Comparison of ENCODE assay signal across 20 cellular contexts in genomic region chr10:62903828-62904227, GRCh38.
A peak's percentile ranks its signal among the peaks of the same experiment; 100 is the strongest.
DNase-seq lines count a peak whose midpoint lies in the region; ATAC-seq, FAIRE-seq and TF ChIP-seq lines count a peak whose summit lies in the region.
"Had no signal": no experiment of that assay in that cellular context is flagged by ENCODE, and none has a peak within 500 bp of the region (broad histone marks: within the 10 kb centered on the region; RNA-seq: fewer than 3 reads in every experiment).

No MANE protein-coding gene starts in this region.

- H3K27me3 ChIP-seq in K562 (ENCODE audit: control insufficient read depth in 2 of 2, insufficient read depth in 2 of 2, low read length in 2 of 2) (no peaks in the 10 kb centered on the region), left ventricle myocardium inferior (ENCODE audit: low read depth) (peaks cover 61% of the 10 kb centered on the region), body of pancreas (no peaks in the 10 kb centered on the region)
- H3K27me3 ChIP-seq: ascending aorta, pancreas had no signal

- H3K27ac ChIP-seq in K562 (ENCODE audit: extremely low read depth, low read depth, low read length), result no peak overlapping the region
- H3K27ac ChIP-seq in left ventricle myocardium inferior (replicated peaks), result peak overlapping the region; percentile 59
- no peak overlapping the region for H3K27ac ChIP-seq in body of pancreas
- H3K27ac ChIP-seq: ascending aorta, pancreas had no signal

- H3K9me1 ChIP-seq in K562 (ENCODE audit: control insufficient read depth, insufficient read depth, low read length), result no peaks in the 10 kb centered on the region

- H3K9me3 ChIP-seq in K562 (replicated peaks; ENCODE audit: control insufficient read depth, insufficient read depth, low read depth, low read length), result no peaks in the 10 kb centered on the region
- peaks cover 3% of the 10 kb centered on the region for H3K9me3 ChIP-seq in left ventricle myocardium inferior (replicated peaks)
- H3K9me3 ChIP-seq in body of pancreas, result no peaks in the 10 kb centered on the region
- H3K9me3 ChIP-seq: ascending aorta, pancreas had no signal

- no peak for FAIRE-seq in K562 (lab: Jason Lieb, UNC)
- FAIRE-seq: endothelial cell of umbilical vein, GM19239, HTR-8/SVneo, pancreas had no signal

- TF ChIP-seq POLR2A in K562 (conservative IDR thresholded peaks at IDR 0.05), result no peak
- TF ChIP-seq POLR2A in body of pancreas (IDR thresholded peaks at IDR 0.05), result no peak

- in situ Hi-C loops in K562 (cut with MboI), result no loop called here

- 0% methylated on average over 1 of the region's 1 CpG for WGBS in K562 (ENCODE audit: insufficient coverage, low coverage, missing lambda C conversion rate)
- WGBS in body of pancreas, 2 donors, result 41 to 42% methylated on average over 1 of the region's 1 CpG

- no peak for TF ChIP-seq CTCF in AG10803 (conservative IDR thresholded peaks at IDR 0.05; ENCODE audit: low read length)
- TF ChIP-seq CTCF in K562 (IDR thresholded peaks at IDR 0.05 in 2 of 3, conservative IDR thresholded peaks at IDR 0.05 in 1 of 3; ENCODE audit: insufficient read depth in 2 of 3, low read depth in 1 of 3, low read length in 3 of 3), result no peak
- no peak for TF ChIP-seq CTCF in left ventricle myocardium inferior (IDR thresholded peaks at IDR 0.05; ENCODE audit: borderline replicate concordance)
- no peak for TF ChIP-seq CTCF in body of pancreas (IDR thresholded peaks at IDR 0.05)

- 0 out of 5 replicates have a peak, but pooled peaks cover 0 to 4% of the 10 kb centered on the region in 2 experiments for H3K4me1 ChIP-seq in K562 (replicated peaks in 1 of 2; ENCODE audit: control insufficient read depth in 2 of 2, insufficient read depth in 2 of 2, low read length in 2 of 2)
- no peaks in the 10 kb centered on the region for H3K4me1 ChIP-seq in left ventricle myocardium inferior
- no peaks in the 10 kb centered on the region for H3K4me1 ChIP-seq in body of pancreas
- H3K4me1 ChIP-seq: ascending aorta, pancreas had no signal

- CTCF ChIA-PET in K562 (lab: Yijun Ruan, JAX; ENCODE audit: low intra/inter-chr PET ratio), result no interaction called here

- DNase-seq in AG10803 (ENCODE audit: low read depth) (peak; percentile 32), HPDE6-E6E7 (ENCODE audit: extremely low spot score) (peak; percentile 19), K562 (ENCODE audit: extremely low read depth in 1 of 4, low spot score in 3 of 4) (peak in 1 of 4 experiments; percentile 4), left ventricle myocardium inferior (no peak), KG1 (lab: John Stamatoyannopoulos, UW) (no peak), body of pancreas (no peak)
- DNase-seq: activated CD4-positive, alpha-beta T cell treated with anti-CD3 and anti-CD28 coated beads, Interleukin-2, amount 50 U/mL, for 1 hour; activated naive CD4-positive, alpha-beta T cell treated with anti-CD3 and anti-CD28 coated beads for 36 hours; naive thymus-derived CD4-positive, alpha-beta T cell; NCI-H1694; pancreas had no signal

- POLR2A ChIA-PET in K562 (lab: Yijun Ruan, JAX), result no interaction called here

- H3K9ac ChIP-seq in K562 (ENCODE audit: insufficient read depth in 1 of 2, low read depth in 2 of 2, low read length in 2 of 2), result no peak overlapping the region

- no peak for TF ChIP-seq EP300 in K562 (IDR thresholded peaks at IDR 0.05; ENCODE audit: low read length)

- intact Hi-C loops in K562 (cut with micrococcal nuclease), result no loop called here
- intact Hi-C loops in left ventricle myocardium inferior (cut with micrococcal nuclease), result no loop called here
- intact Hi-C loops in body of pancreas (cut with DNase I), result no loop called here

- no peak for ATAC-seq in K562
- ATAC-seq in HG03280 (IDR thresholded peaks at IDR 0.05; ENCODE audit: unreplicated experiment), result no peak
- ATAC-seq in body of pancreas, result no peak
- no peak for ATAC-seq in HG03095 (IDR thresholded peaks at IDR 0.05; ENCODE audit: unreplicated experiment)
- ATAC-seq: HCT116; naive thymus-derived CD4-positive, alpha-beta T cell; Panc1; pancreas had no signal

- no TSS peak for BruUV-seq in K562 (replicated peaks; lab: Mats Ljungman, UMichigan)

- H3K4me2 ChIP-seq in K562 (ENCODE audit: insufficient read depth, low read length), result no peak overlapping the region

- no peaks in the 10 kb centered on the region for H3K79me2 ChIP-seq in K562 (ENCODE audit: control insufficient read depth, insufficient read depth, low read length)

- H3K4me3 ChIP-seq in AG10803 (ENCODE audit: low read length), result no peak overlapping the region
- no peak overlapping the region for H3K4me3 ChIP-seq in K562
- H3K4me3 ChIP-seq in left ventricle myocardium inferior, result no peak overlapping the region
- H3K4me3 ChIP-seq in body of pancreas, result no peak overlapping the region
- H3K4me3 ChIP-seq: ascending aorta, pancreas, skin epidermis had no signal

- TF ChIP-seq RAD21 in K562 (CRISPR knock-in tag; conservative IDR thresholded peaks at IDR 0.05 in 1 of 2, IDR thresholded peaks at IDR 0.05 in 1 of 2), result no peak

- no peaks in the 10 kb centered on the region for H4K20me1 ChIP-seq in K562 (replicated peaks; ENCODE audit: control insufficient read depth, insufficient read depth, low read length)

- no peaks in the 10 kb centered on the region for H3K36me3 ChIP-seq in K562 (ENCODE audit: control insufficient read depth, insufficient read depth, low read length)
- no peaks in the 10 kb centered on the region for H3K36me3 ChIP-seq in left ventricle myocardium inferior
- no peaks in the 10 kb centered on the region for H3K36me3 ChIP-seq in body of pancreas (replicated peaks in 1 of 2; ENCODE audit: insufficient read depth in 1 of 2, low read depth in 2 of 2)
- H3K36me3 ChIP-seq: ascending aorta, pancreas had no signal

- no peak overlapping the region for H2AFZ ChIP-seq in K562 (ENCODE audit: low read depth, low read length)

TF ChIP-seq in K562, 482 proteins besides CTCF, POLR2A, EP300 and RAD21 (continues in another document):
- TF ChIP-seq JUND (IDR thresholded peaks at IDR 0.05; ENCODE audit: borderline replicate concordance, low read depth, low read length), result no peak
- TF ChIP-seq JUND (tag; IDR thresholded peaks at IDR 0.05; ENCODE audit: borderline replicate concordance, low read depth, low read length), result 0 out of 3 replicates have a peak, but pooled peaks have one; percentile 10
- TF ChIP-seq ZNF24 (IDR thresholded peaks at IDR 0.05), result no peak
- TF ChIP-seq FOSL1 (tag; conservative IDR thresholded peaks at IDR 0.05), result peak; percentile 75
- TF ChIP-seq GABPA (tag; conservative IDR thresholded peaks at IDR 0.05; ENCODE audit: low read depth), result no peak
- TF ChIP-seq ZEB2 (IDR thresholded peaks at IDR 0.05), result no peak
- 0 out of 2 replicates have a peak, but pooled peaks have one; percentile 7 for TF ChIP-seq CEBPB (tag; IDR thresholded peaks at IDR 0.05)
- no peak for TF ChIP-seq YY1 (IDR thresholded peaks at IDR 0.05; ENCODE audit: borderline replicate concordance in 1 of 3, control insufficient read depth in 1 of 3, extremely low read depth in 1 of 3, insufficient read depth in 3 of 3, insufficient read length in 1 of 3, insufficient replicate concordance in 2 of 3, low read depth in 1 of 3, low read length in 2 of 3)
- TF ChIP-seq ARID3B (CRISPR knock-in tag; IDR thresholded peaks at IDR 0.05; ENCODE audit: borderline replicate concordance), result no peak
- TF ChIP-seq CREB3 (tag; conservative IDR thresholded peaks at IDR 0.05; ENCODE audit: low read depth), result no peak
- peak; percentile 73 for TF ChIP-seq SOX6 (IDR thresholded peaks at IDR 0.05)
- TF ChIP-seq MBD1 (CRISPR knock-in tag; IDR thresholded peaks at IDR 0.05), result no peak
- TF ChIP-seq IRF1 (CRISPR knock-in tag; IDR thresholded peaks at IDR 0.05; ENCODE audit: borderline replicate concordance), result no peak
- no peak for TF ChIP-seq FOXK2 (conservative IDR thresholded peaks at IDR 0.05 in 1 of 2, IDR thresholded peaks at IDR 0.05 in 1 of 2; ENCODE audit: low read depth in 2 of 2)

Comparison
In these comparisons a context has a peak if more than half of its experiments do, and no peak if none do; other contexts are left out.
1. DNase-seq: peak in AG10803 (single experiment) and HPDE6-E6E7 (single experiment); none in left ventricle myocardium inferior (single experiment), KG1 (single experiment) and body of pancreas (0 of 4).